ENCODE assay signal across 15 cellular contexts in genomic region chr11:128464878-128465277, GRCh38.
DNase-seq lines count a peak whose midpoint lies in the region; ATAC-seq, FAIRE-seq and TF ChIP-seq lines count a peak whose summit lies in the region.
"Had no signal": no experiment of that assay in that cellular context is flagged by ENCODE, and none has a peak within 500 bp of the region (broad histone marks: within the 10 kb centered on the region; RNA-seq: fewer than 3 reads in every experiment).

No MANE protein-coding gene starts in this region.

- CTCF ChIA-PET in activated B cell treated with CpG ODN at 0.5 μM for 24 hours (lab: Charles Lee), result interaction anchor here (0.6 to 1.3 kb wide), 3 partner anchors 9 to 174 kb away, joined by 3 to 5 read pairs (median 3); no protein-coding TSS in a partner anchor

- DNase-seq in activated CD4-positive, alpha-beta T cell treated with anti-CD3 and anti-CD28 coated beads, Interleukin-2, amount 10 ng/mL, durations not matched to agents 24 days and 14 days, result peak; percentile 75
- DNase-seq in activated CD4-positive, alpha-beta T cell treated with anti-CD3 and anti-CD28 coated beads for 48 hours, result no peak
- DNase-seq in activated B cell treated with CpG ODN at 0.5 μM for 24 hours (no peak), left lung (no peak), adrenal gland (no peak), HTR-8/SVneo (ENCODE audit: insufficient read length, low spot score) (no peak)
- no peak for DNase-seq in stimulated activated naive B cell treated with anti-CD40 and anti-IgM and Interleukin-4, amounts not matched to agents 10 μg/mL and 1 μg/mL and 100 μg/mL, for 72 hours
- DNase-seq: NCI-H2081; PC-9; stimulated activated CD4-positive, alpha-beta T cell treated with anti-CD3 and anti-CD28 coated beads, Interleukin-2, amount 100 ng/mL, for 48 hours; T1000 had no signal

- ATAC-seq in activated B cell treated with CpG ODN at 0.5 μM for 24 hours (ENCODE audit: low read depth) (no peak), left lung (no peak), GM19035 (IDR thresholded peaks at IDR 0.05; ENCODE audit: unreplicated experiment) (no peak)
- ATAC-seq in stimulated activated naive B cell treated with anti-CD40 and anti-IgM and Interleukin-4, amounts not matched to agents 10 μg/mL and 1 μg/mL and 100 μg/mL, for 72 hours (replicated peaks), result no peak
- ATAC-seq: A549 had no signal

- no peaks in the 10 kb centered on the region for H3K9me3 ChIP-seq in left lung
- no peaks in the 10 kb centered on the region for H3K9me3 ChIP-seq in adrenal gland (replicated peaks in 1 of 3)
- H3K9me3 ChIP-seq: A549 had no signal

- H3K4me1 ChIP-seq in left lung (peaks cover 20 to 74% of the 10 kb centered on the region in 2 donors), adrenal gland (replicated peaks in 1 of 2) (peaks cover 6 to 19% of the 10 kb centered on the region in 2 donors)

- H3K36me3 Mint-ChIP-seq in activated CD4-positive, alpha-beta T cell treated with anti-CD3 and anti-CD28 coated beads, Interleukin-2, amount 10 ng/mL, durations not matched to agents 24 days and 14 days (ENCODE audit: low read depth), result peaks cover 96% of the 10 kb centered on the region
- H3K36me3 Mint-ChIP-seq in activated B cell treated with CpG ODN at 0.5 μM for 24 hours (ENCODE audit: low read depth), result peaks cover 98% of the 10 kb centered on the region
- peaks cover 85 to 94% of the 10 kb centered on the region in 2 donors for H3K36me3 Mint-ChIP-seq in stimulated activated naive B cell treated with anti-CD40 and anti-IgM and Interleukin-4, amounts not matched to agents 10 μg/mL and 1 μg/mL and 100 μg/mL, for 72 hours

- H3K4me3 Mint-ChIP-seq in activated CD4-positive, alpha-beta T cell treated with anti-CD3 and anti-CD28 coated beads, Interleukin-2, amount 10 ng/mL, durations not matched to agents 24 days and 14 days, result peak overlapping the region; percentile 81
- H3K4me3 Mint-ChIP-seq in activated B cell treated with CpG ODN at 0.5 μM for 24 hours, result peak overlapping the region; percentile 11
- no peak overlapping the region for H3K4me3 Mint-ChIP-seq in stimulated activated naive B cell treated with anti-CD40 and anti-IgM and Interleukin-4, amounts not matched to agents 10 μg/mL and 1 μg/mL and 100 μg/mL, for 72 hours
- H3K4me3 Mint-ChIP-seq: type B pancreatic cell had no signal

- H3K27me3 ChIP-seq in left lung, result no peaks in the 10 kb centered on the region
- H3K27me3 ChIP-seq in adrenal gland, result no peaks in the 10 kb centered on the region

- POLR2A ChIA-PET in activated B cell treated with CpG ODN at 0.5 μM for 24 hours (lab: Charles Lee), result interaction anchor here (0.8 to 1.3 kb wide), 5 partner anchors 15 to 166 kb away, joined by 3 to 6 read pairs (median 4); no protein-coding TSS in a partner anchor

- H3K4me1 Mint-ChIP-seq in activated CD4-positive, alpha-beta T cell treated with anti-CD3 and anti-CD28 coated beads, Interleukin-2, amount 10 ng/mL, durations not matched to agents 24 days and 14 days, result peaks cover 93% of the 10 kb centered on the region
- peaks cover 85% of the 10 kb centered on the region for H3K4me1 Mint-ChIP-seq in activated B cell treated with CpG ODN at 0.5 μM for 24 hours
- H3K4me1 Mint-ChIP-seq in stimulated activated naive B cell treated with anti-CD40 and anti-IgM and Interleukin-4, amounts not matched to agents 10 μg/mL and 1 μg/mL and 100 μg/mL, for 72 hours, result peaks cover 65 to 78% of the 10 kb centered on the region in 2 donors

- FAIRE-seq in HTR-8/SVneo (lab: Jason Lieb, UNC), result no peak
- FAIRE-seq: A549, endometrium had no signal

- no peak for TF ChIP-seq POLR2A in adrenal gland (IDR thresholded peaks at IDR 0.05)

- intact Hi-C loops in activated CD4-positive, alpha-beta T cell treated with anti-CD3 and anti-CD28 coated beads, Interleukin-2, amount 10 ng/mL, durations not matched to agents 24 days and 14 days (cut with micrococcal nuclease), result loop anchor here (2.0 to 5.0 kb wide), 2 partner anchors 293 to 366 kb away; no protein-coding TSS in a partner anchor
- intact Hi-C loops in activated B cell treated with CpG ODN at 0.5 μM for 24 hours (cut with micrococcal nuclease), result no loop called here
- intact Hi-C loops in left lung (cut with DNase I), result no loop called here
- intact Hi-C loops in adrenal gland (cut with DNase I), result no loop called here

- H3K27ac Mint-ChIP-seq in activated CD4-positive, alpha-beta T cell treated with anti-CD3 and anti-CD28 coated beads, Interleukin-2, amount 10 ng/mL, durations not matched to agents 24 days and 14 days, result peak overlapping the region; percentile 98
- peak overlapping the region; percentile 89 for H3K27ac Mint-ChIP-seq in activated B cell treated with CpG ODN at 0.5 μM for 24 hours
- H3K27ac Mint-ChIP-seq in stimulated activated naive B cell treated with anti-CD40 and anti-IgM and Interleukin-4, amounts not matched to agents 10 μg/mL and 1 μg/mL and 100 μg/mL, for 72 hours, result peak overlapping the region; percentile 79

- H3K36me3 ChIP-seq in left lung (peaks cover 0 to 60% of the 10 kb centered on the region in 2 donors), adrenal gland (replicated peaks in 1 of 2) (peaks cover 0 to 13% of the 10 kb centered on the region in 2 donors)

- no peak for TF ChIP-seq CTCF in activated B cell treated with CpG ODN at 0.5 μM for 24 hours (IDR thresholded peaks at IDR 0.05)
- TF ChIP-seq CTCF in left lung (IDR thresholded peaks at IDR 0.05), result no peak
- no peak for TF ChIP-seq CTCF in adrenal gland (IDR thresholded peaks at IDR 0.05)

- 64 to 86% (median 78%) methylated on average over 3 to 5 of the region's 5 CpGs for WGBS in adrenal gland, 4 donors

- H3K9me3 Mint-ChIP-seq in activated CD4-positive, alpha-beta T cell treated with anti-CD3 and anti-CD28 coated beads, Interleukin-2, amount 10 ng/mL, durations not matched to agents 24 days and 14 days, result no peaks in the 10 kb centered on the region
- H3K9me3 Mint-ChIP-seq in activated B cell treated with CpG ODN at 0.5 μM for 24 hours, result no peaks in the 10 kb centered on the region
- peaks cover 0 to 2% of the 10 kb centered on the region in 2 donors for H3K9me3 Mint-ChIP-seq in stimulated activated naive B cell treated with anti-CD40 and anti-IgM and Interleukin-4, amounts not matched to agents 10 μg/mL and 1 μg/mL and 100 μg/mL, for 72 hours

- H3K27ac ChIP-seq in left lung, result peak overlapping the region; percentile 64 to 70
- H3K27ac ChIP-seq in adrenal gland, result peak overlapping the region in 1 of 5 donors; percentile 17
- H3K27ac ChIP-seq: A549, PC-9 had no signal

- H3K27me3 Mint-ChIP-seq in activated CD4-positive, alpha-beta T cell treated with anti-CD3 and anti-CD28 coated beads, Interleukin-2, amount 10 ng/mL, durations not matched to agents 24 days and 14 days, result no peaks in the 10 kb centered on the region
- no peaks in the 10 kb centered on the region for H3K27me3 Mint-ChIP-seq in activated B cell treated with CpG ODN at 0.5 μM for 24 hours
- H3K27me3 Mint-ChIP-seq in stimulated activated naive B cell treated with anti-CD40 and anti-IgM and Interleukin-4, amounts not matched to agents 10 μg/mL and 1 μg/mL and 100 μg/mL, for 72 hours, result no peaks in the 10 kb centered on the region
- H3K27me3 Mint-ChIP-seq: type B pancreatic cell had no signal

- no peak overlapping the region for H3K4me3 ChIP-seq in left lung
- H3K4me3 ChIP-seq in adrenal gland, result no peak overlapping the region
- H3K4me3 ChIP-seq: A549, PC-9 had no signal

Comparison
In these comparisons a context has a peak if more than half of its experiments do, and no peak if none do; other contexts are left out.
1. H3K4me3 Mint-ChIP-seq: peak in activated CD4-positive, alpha-beta T cell treated with anti-CD3 and anti-CD28 coated beads, Interleukin-2, amount 10 ng/mL, durations not matched to agents 24 days and 14 days (single experiment) and activated B cell treated with CpG ODN at 0.5 μM for 24 hours (single experiment); none in stimulated activated naive B cell treated with anti-CD40 and anti-IgM and Interleukin-4, amounts not matched to agents 10 μg/mL and 1 μg/mL and 100 μg/mL, for 72 hours (0 of 2).
2. Peak in every context shown above with its lines, with median percentiles within 50 percentile points of each other: H3K27ac Mint-ChIP-seq.